14 cellular contexts compared by ENCODE assay signal in the genomic region with DNA sequence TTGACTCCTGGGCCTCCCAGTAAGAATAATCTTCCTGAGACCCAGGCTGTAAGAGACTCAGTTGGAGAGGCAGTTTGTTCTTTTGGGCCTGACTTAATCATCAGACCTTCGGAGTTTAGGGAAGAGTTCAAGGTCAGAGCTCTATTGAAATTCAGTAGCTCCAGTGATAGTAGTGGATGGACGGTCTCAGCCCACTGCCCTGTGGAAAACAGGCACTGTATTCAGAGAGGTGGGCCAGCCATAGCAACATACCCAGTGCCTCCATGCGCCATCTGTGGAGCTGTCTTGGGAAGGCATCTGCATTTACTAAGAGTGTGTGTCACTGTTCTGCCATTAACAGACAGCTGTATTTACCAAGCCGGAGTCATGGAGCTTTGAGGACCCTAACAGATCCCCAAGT. TPM values are rescaled to one million over a fixed set of nuclear protein-coding genes. Genes with fewer than 3 reads are reported as not detected.
DNase-seq lines count a peak whose midpoint lies in the region; ATAC-seq and TF ChIP-seq lines count a peak whose summit lies in the region.
"Had no signal": no experiment of that assay in that cellular context is flagged by ENCODE, and none has a peak within 500 bp of the region (broad histone marks: within the 10 kb centered on the region; RNA-seq: fewer than 3 reads in every experiment).

No MANE protein-coding gene starts in this region.

- no peak overlapping the region for H3K9ac ChIP-seq in HUES48 (ENCODE audit: low read depth, low read length)

- H3K27ac ChIP-seq in HUES48 (ENCODE audit: low read depth, low read length), result peak overlapping the region; percentile 7

- no peak overlapping the region for H3K4me3 ChIP-seq in HUES48 (ENCODE audit: low read depth, low read length)
- H3K4me3 ChIP-seq: K562, tibial nerve had no signal

- no peak overlapping the region for H3K27ac Mint-ChIP-seq in neural crest cell (ENCODE audit: unreplicated experiment)

- H3K9me3 ChIP-seq in HUES48 (ENCODE audit: control insufficient read depth, insufficient read depth, low read length), result no peaks in the 10 kb centered on the region
- H3K9me3 ChIP-seq: tibial nerve had no signal

- no peak for ATAC-seq in HG03520 (IDR thresholded peaks at IDR 0.05; ENCODE audit: unreplicated experiment)
- ATAC-seq in GM19324 (IDR thresholded peaks at IDR 0.05; ENCODE audit: low FRiP score, unreplicated experiment), result no peak
- ATAC-seq in HG03045 (IDR thresholded peaks at IDR 0.05; ENCODE audit: unreplicated experiment), result no peak
- ATAC-seq: K562 had no signal

- H3K36me3 ChIP-seq in HUES48 (ENCODE audit: control insufficient read depth, insufficient read depth, low read length), result peaks cover 36% of the 10 kb centered on the region

- no peaks in the 10 kb centered on the region for H3K9me3 Mint-ChIP-seq in neural crest cell
- H3K9me3 Mint-ChIP-seq: activated CD4-positive, alpha-beta T cell treated with anti-CD3 and anti-CD28 coated beads, Interleukin-2, amount 10 ng/mL, durations not matched to agents 7 days and 5 days had no signal

- H3K36me3 Mint-ChIP-seq in neural crest cell (ENCODE audit: low read depth), result peaks cover 5% of the 10 kb centered on the region

- no peaks in the 10 kb centered on the region for H3K27me3 Mint-ChIP-seq in neural crest cell (ENCODE audit: low read depth)
- H3K27me3 Mint-ChIP-seq: activated CD4-positive, alpha-beta T cell treated with anti-CD3 and anti-CD28 coated beads, Interleukin-2, amount 10 ng/mL, durations not matched to agents 7 days and 5 days had no signal

- DNase-seq in DMS 273 (lab: John Stamatoyannopoulos, UW; ENCODE audit: unreplicated experiment) (peak; percentile 41), DMS 273 treated with DMSO at 0.1 percent for 48 hours (lab: John Stamatoyannopoulos, UW) (no peak), dermis blood vessel endothelial cell (peak; percentile 17), neural crest cell (ENCODE audit: low read depth, low spot score) (no peak)
- DNase-seq: 8988T; activated CD4-positive, alpha-beta T cell treated with anti-CD3 and anti-CD28 coated beads, Interleukin-2, amount 10 ng/mL, durations not matched to agents 7 days and 5 days; NCI-H226 had no signal

- peaks cover 18% of the 10 kb centered on the region for H3K4me1 ChIP-seq in HUES48 (ENCODE audit: control insufficient read depth, insufficient read depth, low read length)

- H3K27me3 ChIP-seq in HUES48 (ENCODE audit: control insufficient read depth, insufficient read depth, low read length), result no peaks in the 10 kb centered on the region
- H3K27me3 ChIP-seq: tibial nerve had no signal

- peak overlapping the region; percentile 96 for H3K4me3 Mint-ChIP-seq in neural crest cell
- H3K4me3 Mint-ChIP-seq: activated CD4-positive, alpha-beta T cell treated with anti-CD3 and anti-CD28 coated beads, Interleukin-2, amount 10 ng/mL, durations not matched to agents 7 days and 5 days had no signal

- H3K4me1 Mint-ChIP-seq in neural crest cell, result peaks cover 31% of the 10 kb centered on the region

- TF ChIP-seq CTCF in neural crest cell (conservative IDR thresholded peaks at IDR 0.05), result peak; percentile 14

RNA-seq across cellular contexts. Expression of a gene that starts 2.9 kb away (rescaled TPM):
- total RNA-seq in dermis blood vessel endothelial cell, result 24.5 and 45.8 TPM in 2 replicates
- total RNA-seq in neural crest cell, result 222 and 244 TPM in 2 replicates

RNA-seq across cellular contexts. Expression of a gene that starts 17.0 kb away (rescaled TPM):
- total RNA-seq in dermis blood vessel endothelial cell (4.4 and 7.3 TPM in 2 replicates), neural crest cell (10.8 and 11.2 TPM in 2 replicates)

RNA-seq across cellular contexts. Expression of a gene that starts 21.9 kb away (rescaled TPM):
- 2.6 and 9.6 TPM in 2 replicates for total RNA-seq in dermis blood vessel endothelial cell
- 35.8 and 38.8 TPM in 2 replicates for total RNA-seq in neural crest cell

RNA-seq across cellular contexts. Expression of a gene that starts 26.8 kb away (rescaled TPM):
- total RNA-seq in dermis blood vessel endothelial cell (0.14 TPM in 1 of 2 replicates, not detected in the other), neural crest cell (0.41 and 0.79 TPM in 2 replicates)
- total RNA-seq: endothelial cell of umbilical vein, K562 had no signal

RNA-seq across cellular contexts. Expression of a gene that starts 35.4 kb away (rescaled TPM):
- total RNA-seq in dermis blood vessel endothelial cell (not detected in 2 replicates), neural crest cell (not detected in 2 replicates)
- total RNA-seq: activated CD4-positive, alpha-beta T cell treated with anti-CD3 and anti-CD28 coated beads, Interleukin-2, amount 10 ng/mL, durations not matched to agents 7 days and 5 days; endothelial cell of umbilical vein; tibial nerve had no signal

Comparison
In these comparisons a context has a peak if more than half of its experiments do, and no peak if none do; other contexts are left out.
1. DNase-seq: peak in DMS 273 (single experiment) and dermis blood vessel endothelial cell (single experiment); none in DMS 273 treated with DMSO at 0.1 percent for 48 hours (single experiment) and neural crest cell (single experiment).